ENCODE assay signal across 20 cellular contexts in genomic region chr3:70815817-70816216, GRCh38.
DNase-seq lines count a peak whose midpoint lies in the region; ATAC-seq and TF ChIP-seq lines count a peak whose summit lies in the region.
"Had no signal": no experiment of that assay in that cellular context is flagged by ENCODE, and none has a peak within 500 bp of the region (broad histone marks: within the 10 kb centered on the region; RNA-seq: fewer than 3 reads in every experiment).

No MANE protein-coding gene starts in this region.

- H3K9ac ChIP-seq in PC-3 (ENCODE audit: low read length), result no peak overlapping the region

- intact Hi-C loops in PC-3 (cut with micrococcal nuclease), result loop anchor here (1.0 to 5.0 kb wide), 2 partner anchors 11 to 44 kb away; no protein-coding TSS in a partner anchor

- H3K4me1 ChIP-seq in PC-3 (ENCODE audit: insufficient read depth, low read length), result peaks cover 32% of the 10 kb centered on the region
- H3K4me1 ChIP-seq: BE2C had no signal

- peak overlapping the region; percentile 30 for H3K4me2 ChIP-seq in PC-3 (ENCODE audit: low read length)

- H3K27me3 ChIP-seq in PC-3 (ENCODE audit: low read length), result no peaks in the 10 kb centered on the region

- CTCF ChIA-PET in PC-3 (lab: Charles Lee), result no interaction called here

- H3K36me3 ChIP-seq in PC-3 (ENCODE audit: low read depth, low read length), result no peaks in the 10 kb centered on the region
- H3K36me3 ChIP-seq: BE2C had no signal

- H3K9me3 ChIP-seq in PC-3 (ENCODE audit: low read length) (no peaks in the 10 kb centered on the region), T-helper 17 cell (ENCODE audit: control insufficient read depth, low read length, poor library complexity, severe bottlenecking) (no peaks in the 10 kb centered on the region)
- H3K9me3 ChIP-seq: BE2C had no signal

- H3K4me1 Mint-ChIP-seq in T-helper 17 cell, result no peaks in the 10 kb centered on the region
- H3K4me1 Mint-ChIP-seq: CD4-positive, CD25-positive, alpha-beta regulatory T cell; CD8-positive, alpha-beta memory T cell; H9 had no signal

- no peaks in the 10 kb centered on the region for H3F3A ChIP-seq in PC-3 (ENCODE audit: low read length, unreplicated experiment)

- ATAC-seq in PC-3, result peak; percentile 98
- ATAC-seq in HG03342 (IDR thresholded peaks at IDR 0.05; ENCODE audit: unreplicated experiment), result no peak
- ATAC-seq in T-helper 17 cell, result no peak
- ATAC-seq: GM12878, K562 had no signal

- no peaks in the 10 kb centered on the region for H3K9me2 ChIP-seq in PC-3 (replicated peaks; ENCODE audit: low read length)

- peaks cover 27% of the 10 kb centered on the region for H3K27me3 Mint-ChIP-seq in T-helper 17 cell

- BruUV-seq in PC-3 (replicated peaks; lab: Mats Ljungman, UMichigan), result no TSS peak

- DNase-seq in NCI-H69 (lab: John Stamatoyannopoulos, UW) (peak; percentile 6), PC-3 (peak; percentile 89), epithelial cell of esophagus (ENCODE audit: low read depth) (peak; percentile 73), iris pigment epithelial cell (ENCODE audit: low read depth) (peak; percentile 44), nucleus accumbens (lab: John Stamatoyannopoulos, UW) (no peak), NCI-H526 (lab: John Stamatoyannopoulos, UW) (no peak), T-helper 17 cell (no peak)
- DNase-seq: ACHN; BE2C; C1 segment of cervical spinal cord; CD4-positive, CD25-positive, alpha-beta regulatory T cell; CD8-positive, alpha-beta memory T cell; COR-L47; DMS 273 treated with DMSO at 0.1 percent for 48 hours; DMS79 treated with DMSO at 0.1 percent for 48 hours; H9; IMR-90 had no signal

- no peak overlapping the region for H3K27ac Mint-ChIP-seq in T-helper 17 cell
- H3K27ac Mint-ChIP-seq: CD4-positive, CD25-positive, alpha-beta regulatory T cell; CD8-positive, alpha-beta memory T cell; H9 had no signal

- no peaks in the 10 kb centered on the region for H3K79me2 ChIP-seq in PC-3 (ENCODE audit: low read length)

- no peaks in the 10 kb centered on the region for H4K20me1 ChIP-seq in PC-3 (ENCODE audit: low read length)

- H3K27ac ChIP-seq in PC-3 (ENCODE audit: low read length), result peak overlapping the region; percentile 31

- H3K36me3 Mint-ChIP-seq in T-helper 17 cell (ENCODE audit: low read depth), result peaks cover 5% of the 10 kb centered on the region
- H3K36me3 Mint-ChIP-seq: CD4-positive, CD25-positive, alpha-beta regulatory T cell; CD8-positive, alpha-beta memory T cell had no signal

- H3K4me3 ChIP-seq in PC-3 (ENCODE audit: low read length), result no peak overlapping the region
- H3K4me3 ChIP-seq in epithelial cell of esophagus (ENCODE audit: low read length), result no peak overlapping the region
- H3K4me3 ChIP-seq: GM12878, K562 had no signal

- POLR2A ChIA-PET in PC-3 (lab: Charles Lee; ENCODE audit: unreplicated experiment), result no interaction called here

- TF ChIP-seq CTCF in PC-3 (conservative IDR thresholded peaks at IDR 0.05; ENCODE audit: low read depth, low read length), result no peak
- TF ChIP-seq CTCF in epithelial cell of esophagus (IDR thresholded peaks at IDR 0.05; ENCODE audit: insufficient read depth, low read depth, low read length, missing control alignments), result no peak

- H2AFZ ChIP-seq in PC-3 (ENCODE audit: low read length), result no peak overlapping the region

- no peak overlapping the region for H3K4me3 Mint-ChIP-seq in T-helper 17 cell
- H3K4me3 Mint-ChIP-seq: CD4-positive, CD25-positive, alpha-beta regulatory T cell; CD8-positive, alpha-beta memory T cell; H9 had no signal

Comparison
In these comparisons a context has a peak if more than half of its experiments do, and no peak if none do; other contexts are left out.
1. DNase-seq: peak in NCI-H69 (single experiment), PC-3 (single experiment), epithelial cell of esophagus (single experiment) and iris pigment epithelial cell (single experiment); none in nucleus accumbens (0 of 56), NCI-H526 (0 of 2) and T-helper 17 cell (0 of 3).